Comparison of ENCODE assay signal across 9 cellular contexts in genomic region chrX:140091276-140091886, GRCh38.
A peak's percentile ranks its signal among the peaks of the same experiment; 100 is the strongest.
DNase-seq lines count a peak whose midpoint lies in the region; ATAC-seq, FAIRE-seq and TF ChIP-seq lines count a peak whose summit lies in the region.
"Had no signal": no experiment of that assay in that cellular context is flagged by ENCODE, and none has a peak within 500 bp of the region (broad histone marks: within the 10 kb centered on the region; RNA-seq: fewer than 3 reads in every experiment).

No MANE protein-coding gene starts in this region.

- H3K36me3 ChIP-seq in SJSA1 (no peaks in the 10 kb centered on the region), bronchial epithelial cell (ENCODE audit: control insufficient read depth, insufficient read depth, low read length) (no peaks in the 10 kb centered on the region), stomach (no peaks in the 10 kb centered on the region)

- H3K27me3 ChIP-seq in SJSA1 (replicated peaks) (0 out of 2 replicates have a peak, but pooled peaks cover 3% of the 10 kb centered on the region), bronchial epithelial cell (ENCODE audit: control insufficient read depth, insufficient read depth, low read length) (peaks cover 6% of the 10 kb centered on the region), stomach (peaks cover 0 to 9% (median 4%) of the 10 kb centered on the region in 3 donors)

- intact Hi-C loops in CD14-positive monocyte (cut with micrococcal nuclease) (no loop called here), stomach (cut with DNase I; ENCODE audit: low total_unique reads) (no loop called here)

- H3K9me3 ChIP-seq in SJSA1 (replicated peaks), result no peaks in the 10 kb centered on the region
- no peaks in the 10 kb centered on the region for H3K9me3 ChIP-seq in stomach

- no peak overlapping the region for H3K27ac ChIP-seq in SJSA1
- H3K27ac ChIP-seq in stomach, result peak overlapping the region in 1 of 5 donors; percentile 5
- H3K27ac ChIP-seq: epithelial cell of prostate had no signal

- H3K36me3 Mint-ChIP-seq in CD14-positive monocyte, result no peaks in the 10 kb centered on the region

- peaks cover 44 to 64% (median 52%) of the 10 kb centered on the region in 3 donors for H3K27me3 Mint-ChIP-seq in CD14-positive monocyte (ENCODE audit: low read depth in 3 of 3)

- H3K4me1 ChIP-seq in SJSA1 (replicated peaks), result no peaks in the 10 kb centered on the region
- peaks cover 0 to 9% (median 7%) of the 10 kb centered on the region in 4 donors for H3K4me1 ChIP-seq in stomach

- peaks cover 0 to 16% (median 9%) of the 10 kb centered on the region in 7 donors for H3K9me3 Mint-ChIP-seq in CD14-positive monocyte

- peaks cover 10% of the 10 kb centered on the region for H3K4me1 Mint-ChIP-seq in CD14-positive monocyte

- H3K4me3 ChIP-seq in SJSA1 (peak overlapping the region; percentile 29), bronchial epithelial cell (ENCODE audit: low read depth, low read length) (peak overlapping the region; percentile 10), stomach (peak overlapping the region; percentile 39 to 47 (median 42))

- ATAC-seq in GM21619 (IDR thresholded peaks at IDR 0.05; ENCODE audit: unreplicated experiment), result peak; percentile 78
- ATAC-seq in left lobe of liver, result peak; percentile 72

- TF ChIP-seq POLR2A in stomach (IDR thresholded peaks at IDR 0.05), result no peak

- WGBS in stomach, 5 donors, result 1 to 43% (median 10%) methylated on average over 24 to 60 of the region's 80 CpGs

- peak overlapping the region in 1 of 7 donors; percentile 35 for H3K27ac Mint-ChIP-seq in CD14-positive monocyte

- peak overlapping the region; percentile 74 to 82 for H3K4me3 Mint-ChIP-seq in CD14-positive monocyte

- no peak for TF ChIP-seq EP300 in stomach (IDR thresholded peaks at IDR 0.05)

- FAIRE-seq in bronchial epithelial cell (lab: Jason Lieb, UNC), result no peak

- TF ChIP-seq CTCF in CD14-positive monocyte (IDR thresholded peaks at IDR 0.05) (no peak), bronchial epithelial cell (IDR thresholded peaks at IDR 0.05; ENCODE audit: insufficient read depth, low read length, severe bottlenecking) (no peak), stomach (IDR thresholded peaks at IDR 0.05) (no peak)

- DNase-seq in CD14-positive monocyte (ENCODE audit: low spot score) (peak; percentile 45), SJSA1 (ENCODE audit: low read depth in 1 of 2, low spot score in 2 of 2) (peak; percentile 2 to 27), bronchial epithelial cell (ENCODE audit: low read depth) (no peak), left lobe of liver (ENCODE audit: low spot score) (peak; percentile 36), stomach (peak; percentile 36), NCI-H1694 (lab: John Stamatoyannopoulos, UW) (no peak)
- DNase-seq in stimulated activated naive CD4-positive, alpha-beta T cell treated with Interleukin-2 at 50 U/mL for 16 hours (lab: John Stamatoyannopoulos, UW), result no peak

Comparison
In these comparisons a context has a peak if more than half of its experiments do, and no peak if none do; other contexts are left out.
1. DNase-seq: peak in CD14-positive monocyte (single experiment), SJSA1 (2 of 2), left lobe of liver (single experiment) and stomach (single experiment); none in bronchial epithelial cell (single experiment), NCI-H1694 (single experiment) and stimulated activated naive CD4-positive, alpha-beta T cell treated with Interleukin-2 at 50 U/mL for 16 hours (single experiment).
2. Peak in every context shown above with its lines, with median percentiles within 50 percentile points of each other: H3K4me3 ChIP-seq.